In the genomic region with DNA sequence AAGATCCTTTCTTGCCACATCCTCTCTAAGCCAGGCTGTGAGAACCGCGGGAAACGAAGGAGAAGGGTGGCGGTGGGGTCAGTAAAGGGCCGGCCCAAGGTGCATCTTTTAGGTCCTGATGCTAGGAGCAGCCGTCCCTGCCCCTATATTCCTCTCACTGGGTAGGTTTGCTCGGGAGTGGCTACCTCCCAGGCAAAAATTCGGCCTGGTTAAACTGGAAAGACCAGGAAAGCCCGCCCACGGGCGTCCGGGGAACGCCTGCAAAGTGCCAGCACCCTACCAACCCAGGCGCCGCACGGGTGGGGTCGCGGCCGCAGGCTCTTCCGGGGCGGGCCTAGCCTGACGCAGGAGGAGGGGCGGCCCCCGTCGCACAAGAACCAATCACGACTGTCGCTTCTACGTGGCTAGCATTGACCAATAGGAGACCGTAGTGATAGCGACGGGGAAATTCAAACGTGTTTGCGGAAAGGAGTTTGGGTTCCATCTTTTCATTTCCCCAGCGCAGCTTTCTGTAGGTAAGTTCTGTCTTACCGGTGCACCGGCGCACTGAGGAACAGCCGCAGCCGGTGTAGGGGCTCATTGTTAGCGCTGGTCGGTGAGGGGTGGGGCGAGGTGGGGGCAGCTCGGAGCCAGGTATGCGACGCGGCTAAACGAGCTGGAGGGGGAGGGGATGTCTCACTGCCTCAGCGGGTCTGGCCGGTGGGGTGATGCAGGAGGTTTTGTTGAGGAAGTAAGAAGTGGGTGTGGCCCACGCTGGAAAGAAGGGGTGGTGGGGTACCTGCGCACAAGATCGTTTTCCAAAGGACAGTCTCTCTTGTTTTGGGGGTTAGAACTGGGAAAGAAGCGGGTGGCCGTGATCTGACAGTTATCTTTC, we compare ENCODE assay signal across 8 cellular contexts. TPM values are rescaled to one million over a fixed set of nuclear protein-coding genes. Genes with fewer than 3 reads are reported as not detected.
DNase-seq lines count a peak whose midpoint lies in the region; ATAC-seq and TF ChIP-seq lines count a peak whose summit lies in the region.

A gene (plus strand): TSS at position 451 of the 874 bp plus-strand sequence. CDS start 1,195 bp downstream, outside the sequence.

- H3K9me2 ChIP-seq in GM23338 (ENCODE audit: insufficient read depth): no peaks in the 10 kb centered on the region

- H3K9me3 ChIP-seq in DND-41 (ENCODE audit: insufficient read depth, low read length, severe bottlenecking): no peaks in the 10 kb centered on the region
- H3K9me3 ChIP-seq in fibroblast of lung (ENCODE audit: control insufficient read depth, insufficient read depth, low read depth, low read length): no peaks in the 10 kb centered on the region
- H3K9me3 ChIP-seq in naive thymus-derived CD4-positive, alpha-beta T cell (ENCODE audit: control insufficient read depth in 2 of 3, low read length in 3 of 3): no peaks in the 10 kb centered on the region

- peaks cover 28% of the 10 kb centered on the region for H3K36me3 Mint-ChIP-seq in GM23338 (ENCODE audit: low read depth)
- H3K36me3 Mint-ChIP-seq in naive thymus-derived CD4-positive, alpha-beta T cell: peaks cover 0 to 12% (median 0%) of the 10 kb centered on the region in 5 donors
- H3K36me3 Mint-ChIP-seq in stimulated activated naive B cell treated with anti-CD40 and anti-IgM and Interleukin-4, amounts not matched to agents 10 μg/mL and 1 μg/mL and 100 μg/mL, for 72 hours: peaks cover 0 to 2% of the 10 kb centered on the region in 2 donors

- H3K4me1 Mint-ChIP-seq in GM23338: peaks cover 21% of the 10 kb centered on the region
- peaks cover 2 to 41% (median 19%) of the 10 kb centered on the region in 7 donors for H3K4me1 Mint-ChIP-seq in naive thymus-derived CD4-positive, alpha-beta T cell
- peaks cover 3 to 12% of the 10 kb centered on the region in 2 donors for H3K4me1 Mint-ChIP-seq in stimulated activated naive B cell treated with anti-CD40 and anti-IgM and Interleukin-4, amounts not matched to agents 10 μg/mL and 1 μg/mL and 100 μg/mL, for 72 hours

- peak within 1 kb of the TSS; percentile 96 for H3K4me3 Mint-ChIP-seq in GM23338
- H3K4me3 Mint-ChIP-seq in naive thymus-derived CD4-positive, alpha-beta T cell: peak within 1 kb of the TSS; percentile 80 to 97 (median 90)
- peak within 1 kb of the TSS; percentile 86 to 91 for H3K4me3 Mint-ChIP-seq in stimulated activated naive B cell treated with anti-CD40 and anti-IgM and Interleukin-4, amounts not matched to agents 10 μg/mL and 1 μg/mL and 100 μg/mL, for 72 hours

- H3K9me3 Mint-ChIP-seq in GM23338: no peaks in the 10 kb centered on the region; the same call in 2 of the 3 replicates
- no peaks in the 10 kb centered on the region for H3K9me3 Mint-ChIP-seq in naive thymus-derived CD4-positive, alpha-beta T cell
- no peaks in the 10 kb centered on the region for H3K9me3 Mint-ChIP-seq in stimulated activated naive B cell treated with anti-CD40 and anti-IgM and Interleukin-4, amounts not matched to agents 10 μg/mL and 1 μg/mL and 100 μg/mL, for 72 hours

- peak within 1 kb of the TSS; percentile 63 to 87 for H3K4me3 ChIP-seq in DND-41 (ENCODE audit: low read depth in 1 of 2, low read length in 2 of 2)
- H3K4me3 ChIP-seq in GM23338: peak within 1 kb of the TSS; percentile 63
- H3K4me3 ChIP-seq in fibroblast of lung (replicated peaks in 1 of 4; ENCODE audit: control extremely low read depth in 1 of 4, insufficient read depth in 1 of 4, low read depth in 3 of 4, low read length in 4 of 4): peak within 1 kb of the TSS; percentile 77 to 96 (median 91)
- H3K4me3 ChIP-seq in naive thymus-derived CD4-positive, alpha-beta T cell (ENCODE audit: low read length): peak within 1 kb of the TSS; percentile 94

- peak within 1 kb of the TSS; percentile 98 for H3K27ac Mint-ChIP-seq in GM23338
- H3K27ac Mint-ChIP-seq in naive thymus-derived CD4-positive, alpha-beta T cell: peak within 1 kb of the TSS; percentile 65 to 97 (median 94)
- H3K27ac Mint-ChIP-seq in stimulated activated naive B cell treated with anti-CD40 and anti-IgM and Interleukin-4, amounts not matched to agents 10 μg/mL and 1 μg/mL and 100 μg/mL, for 72 hours: peak within 1 kb of the TSS; percentile 86

- POLR2A ChIA-PET in naive thymus-derived CD4-positive, alpha-beta T cell (lab: Charles Lee): interaction anchor here (0.7 to 1.2 kb wide), 3 partner anchors 96 to 1748 kb away, joined by 4 to 7 read pairs (median 5); a partner anchor contains a TSS

- DNase-seq in DND-41 (peak; percentile 96), GM23338 (ENCODE audit: low spot score) (peak; percentile 97), LHCN-M2 (ENCODE audit: low read depth) (peak; percentile 93), RPMI8226 (peak; percentile 90), fibroblast of lung (ENCODE audit: low read depth in 2 of 2) (peak; percentile 95)
- peak; percentile 73 to 86 for DNase-seq in activated T-helper 1 cell treated with anti-CD3 and anti-CD28 coated beads, Interleukin-2, amount 50 U/mL, for 16 hours (ENCODE audit: low read depth in 1 of 2, low spot score in 1 of 2)
- peak; percentile 84 to 94 (median 91) for DNase-seq in naive thymus-derived CD4-positive, alpha-beta T cell
- DNase-seq in stimulated activated naive B cell treated with anti-CD40 and anti-IgM and Interleukin-4, amounts not matched to agents 10 μg/mL and 1 μg/mL and 100 μg/mL, for 72 hours: peak; percentile 89

- H3K4me1 ChIP-seq in DND-41 (ENCODE audit: insufficient read depth, low read length) (peaks cover 52% of the 10 kb centered on the region), GM23338 (ENCODE audit: insufficient read depth) (peaks cover 18% of the 10 kb centered on the region; the same call in 1 of the 2 replicates), fibroblast of lung (ENCODE audit: control insufficient read depth, extremely low read depth, insufficient read depth, low read length) (peaks cover 3% of the 10 kb centered on the region)
- H3K4me1 ChIP-seq in naive thymus-derived CD4-positive, alpha-beta T cell (ENCODE audit: control insufficient read depth in 2 of 2, insufficient read depth in 2 of 2, low read length in 2 of 2): peaks cover 9 to 10% of the 10 kb centered on the region in 2 donors

- H3K79me2 ChIP-seq in DND-41 (ENCODE audit: insufficient read depth, low read length) (peaks cover 50% of the 10 kb centered on the region), GM23338 (replicated peaks; ENCODE audit: insufficient read depth) (peaks cover 35% of the 10 kb centered on the region), fibroblast of lung (ENCODE audit: control insufficient read depth, insufficient read depth, low read length) (peaks cover 30% of the 10 kb centered on the region)

- no peaks in the 10 kb centered on the region for H4K20me1 ChIP-seq in DND-41 (ENCODE audit: insufficient read depth, low read length)
- no peaks in the 10 kb centered on the region; the same call in 1 of the 2 replicates for H4K20me1 ChIP-seq in GM23338 (replicated peaks; ENCODE audit: insufficient read depth)
- no peaks in the 10 kb centered on the region for H4K20me1 ChIP-seq in fibroblast of lung (ENCODE audit: control insufficient read depth, extremely low read depth, insufficient read depth, low read length)

- intact Hi-C loops in naive thymus-derived CD4-positive, alpha-beta T cell (cut with micrococcal nuclease): loop anchor here (1.0 to 5.0 kb wide), 15 partner anchors 10 to 1748 kb away; a partner anchor contains a TSS

- no peaks in the 10 kb centered on the region for H3K27me3 Mint-ChIP-seq in GM23338 (ENCODE audit: insufficient read depth, low read depth, poor library complexity)
- H3K27me3 Mint-ChIP-seq in naive thymus-derived CD4-positive, alpha-beta T cell: peaks cover 0 to 5% (median 0%) of the 10 kb centered on the region in 5 donors
- H3K27me3 Mint-ChIP-seq in stimulated activated naive B cell treated with anti-CD40 and anti-IgM and Interleukin-4, amounts not matched to agents 10 μg/mL and 1 μg/mL and 100 μg/mL, for 72 hours: peaks cover 5 to 7% of the 10 kb centered on the region in 2 donors

- H3F3A ChIP-seq in GM23338 (replicated peaks; ENCODE audit: low read depth): no peaks in the 10 kb centered on the region

- peak within 1 kb of the TSS; percentile 81 for H3K4me2 ChIP-seq in DND-41 (ENCODE audit: insufficient read depth, low read length)
- H3K4me2 ChIP-seq in GM23338: peak within 1 kb of the TSS; percentile 91
- H3K4me2 ChIP-seq in fibroblast of lung (ENCODE audit: extremely low read depth, insufficient read depth, low read length): peak within 1 kb of the TSS; percentile 99

- peak within 1 kb of the TSS; percentile 98 for H3K27ac ChIP-seq in DND-41 (ENCODE audit: low read length)
- H3K27ac ChIP-seq in GM23338 (ENCODE audit: low read depth): peak within 1 kb of the TSS; percentile 91
- peak within 1 kb of the TSS; percentile 87 for H3K27ac ChIP-seq in fibroblast of lung (ENCODE audit: insufficient read depth, low read length)
- H3K27ac ChIP-seq in naive thymus-derived CD4-positive, alpha-beta T cell (ENCODE audit: low read depth, low read length): peak within 1 kb of the TSS; percentile 80

- H3K36me3 ChIP-seq in DND-41 (ENCODE audit: insufficient read depth, low read length) (peaks cover 38% of the 10 kb centered on the region), GM23338 (ENCODE audit: insufficient read depth) (peaks cover 17% of the 10 kb centered on the region), fibroblast of lung (ENCODE audit: control insufficient read depth, insufficient read depth, low read length) (no peaks in the 10 kb centered on the region)
- H3K36me3 ChIP-seq in naive thymus-derived CD4-positive, alpha-beta T cell (ENCODE audit: control insufficient read depth in 2 of 3, insufficient read depth in 3 of 3, low read length in 3 of 3): no peaks in the 10 kb centered on the region

- H3K9ac ChIP-seq in DND-41 (ENCODE audit: low read depth, low read length): peak within 1 kb of the TSS; percentile 88
- peak within 1 kb of the TSS; percentile 62 for H3K9ac ChIP-seq in fibroblast of lung (ENCODE audit: insufficient read depth, low read length)

- TF ChIP-seq CTCF in DND-41 (IDR thresholded peaks at IDR 0.05; ENCODE audit: borderline replicate concordance, extremely low read depth, low read length, poor library complexity, severe bottlenecking): no peak
- TF ChIP-seq CTCF in GM23338 (conservative IDR thresholded peaks at IDR 0.05; ENCODE audit: low read depth in 2 of 2): no peak
- TF ChIP-seq CTCF in fibroblast of lung (conservative IDR thresholded peaks at IDR 0.05 in 1 of 2, IDR thresholded peaks at IDR 0.05 in 1 of 2; ENCODE audit: low read depth in 1 of 2, low read length in 2 of 2): no peak

- H2AFZ ChIP-seq in DND-41 (ENCODE audit: low read depth, low read length): peak within 1 kb of the TSS; percentile 75
- peak within 1 kb of the TSS; percentile 87 for H2AFZ ChIP-seq in GM23338
- H2AFZ ChIP-seq in fibroblast of lung (ENCODE audit: low read length): peak within 1 kb of the TSS; percentile 96

- ATAC-seq in DND-41 (ENCODE audit: insufficient read depth, low read depth): peak; percentile 91
- peak; percentile 99 for ATAC-seq in GM23338
- ATAC-seq in naive thymus-derived CD4-positive, alpha-beta T cell: peak; percentile 100
- ATAC-seq in stimulated activated naive B cell treated with anti-CD40 and anti-IgM and Interleukin-4, amounts not matched to agents 10 μg/mL and 1 μg/mL and 100 μg/mL, for 72 hours (replicated peaks): peak; percentile 99 to 100

- CTCF ChIA-PET in naive thymus-derived CD4-positive, alpha-beta T cell (lab: Charles Lee): interaction anchor here (0.6 to 1.7 kb wide), 2 partner anchors 56 to 1749 kb away, joined by 3 to 11 read pairs; a partner anchor contains a TSS

- H3K27me3 ChIP-seq in DND-41 (ENCODE audit: insufficient read depth, low read length, poor library complexity) (no peaks in the 10 kb centered on the region), GM23338 (ENCODE audit: insufficient read depth) (no peaks in the 10 kb centered on the region), fibroblast of lung (ENCODE audit: control insufficient read depth, insufficient read depth, low read length) (no peaks in the 10 kb centered on the region)
- no peaks in the 10 kb centered on the region for H3K27me3 ChIP-seq in naive thymus-derived CD4-positive, alpha-beta T cell (ENCODE audit: control insufficient read depth in 2 of 2, insufficient read depth in 2 of 2, low read length in 2 of 2)

RNA-seq across cellular contexts. Expression of the gene that starts here (rescaled TPM):
- 78.5 and 79.6 TPM in 2 replicates for total RNA-seq in GM23338 (2014; rRNA removed; shearing (Covaris generic))
- polyA plus RNA-seq in GM23338 (2016; fragmentation: Nextera tagmentation; extraction: Ambion mirVana) (39.5 and 50.7 TPM in 2 replicates), fibroblast of lung (4.9 and 20.6 TPM in 2 replicates)
- total RNA-seq in LHCN-M2 (2014; rRNA removed) (63.7 and 69.5 TPM in 2 replicates), fibroblast of lung (0.51 and 6.1 TPM in 2 replicates)
- polyA plus RNA-seq in LHCN-M2 (2012): 7.1 TPM
- 2.8 and 11.4 TPM in 2 replicates for polyA plus RNA-seq in fibroblast of lung (2012)
- 0.12 and 0.67 TPM in 2 replicates for polyA minus RNA-seq in fibroblast of lung (ENCODE audit: low replicate concordance)
- total RNA-seq in naive thymus-derived CD4-positive, alpha-beta T cell: 10 to 100 TPM in 1 of 5 experiments, 1 to 10 TPM in 1, under 1 TPM in 3; 0.13 to 22.4 (median 0.81) TPM
- under 1 TPM in 1 of 2 donors, not detected in 1; 0.51 TPM for polyA plus RNA-seq in naive thymus-derived CD4-positive, alpha-beta T cell

Comparison
In these comparisons a context has a peak if more than half of its experiments do, and no peak if none do; other contexts are left out.
1. Peak in every context shown above with its lines: DNase-seq, ATAC-seq, H3K4me3 ChIP-seq and H3K27ac ChIP-seq.